6 cellular contexts compared by ENCODE assay signal in the genomic region with DNA sequence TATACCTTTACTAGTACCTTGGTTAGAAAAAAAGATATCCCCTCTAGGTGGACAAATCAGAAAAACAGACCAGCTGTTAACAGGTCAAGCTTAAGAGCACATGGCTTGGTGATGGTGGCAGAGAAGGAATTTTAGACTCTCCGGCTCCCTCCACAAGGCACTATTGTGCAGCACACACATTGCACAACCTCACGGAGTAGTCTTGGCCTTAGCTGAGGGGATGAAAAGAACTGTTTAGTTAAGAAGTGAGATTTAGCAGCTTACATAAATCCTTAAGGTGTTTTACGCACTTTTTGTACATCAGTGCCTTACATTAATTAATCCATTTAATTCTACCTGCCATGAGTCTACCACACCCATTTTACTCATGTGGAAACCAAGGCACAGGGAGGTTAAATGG.
DNase-seq lines count a peak whose midpoint lies in the region; FAIRE-seq and TF ChIP-seq lines count a peak whose summit lies in the region.
"Not testable (repeated sequence)": the region's sequence is repeated elsewhere in the genome, so short reads cannot be mapped to it uniquely, and the experiment has no call there.

No MANE protein-coding gene starts in this region.

- H2AFZ ChIP-seq in hepatocyte, result not testable (repeated sequence)

- TF ChIP-seq POLR2A in GM12892 (IDR thresholded peaks at IDR 0.05; ENCODE audit: low read depth, low read length), result not testable (repeated sequence)

- H3K27ac ChIP-seq in hepatocyte, result peak overlapping the region; percentile 42

- not testable (repeated sequence) for H3K4me1 ChIP-seq in hepatocyte (ENCODE audit: insufficient read depth)

- not testable (repeated sequence) for H3K79me2 ChIP-seq in hepatocyte

- not testable (repeated sequence) for H3K9me2 ChIP-seq in hepatocyte (replicated peaks; ENCODE audit: insufficient read depth)

- 72% methylated on average over 3 of the region's 3 CpGs for WGBS in hepatocyte (ENCODE audit: low lambda C conversion rate, missing lambda C conversion rate)

- H4K20me1 ChIP-seq in hepatocyte (ENCODE audit: insufficient read depth, poor library complexity, severe bottlenecking), result not testable (repeated sequence)

- in situ Hi-C loops in SK-MEL-5 (cut with HindIII; ENCODE audit: low pct_unique_long_range_greater_than_20kb, low sequenced_read_pairs), result not testable (repeated sequence)

- not testable (repeated sequence) for H3K9me3 ChIP-seq in hepatocyte (ENCODE audit: low read depth)

- DNase-seq in GM12892 (ENCODE audit: insufficient read length); bronchial epithelial cell (ENCODE audit: low read depth); hepatocyte (ENCODE audit: low spot score); urothelium cell line (ENCODE audit: low spot score): not testable (repeated sequence)
- DNase-seq in HuH-7 (ENCODE audit: low spot score) (peak; percentile 0), SK-MEL-5 (ENCODE audit: low read depth, low spot score) (peak; percentile 39)

- H3K4me2 ChIP-seq in hepatocyte, result not testable (repeated sequence)

- TF ChIP-seq CTCF in bronchial epithelial cell (IDR thresholded peaks at IDR 0.05; ENCODE audit: insufficient read depth, low read length, severe bottlenecking); hepatocyte (IDR thresholded peaks at IDR 0.05; ENCODE audit: poor library complexity): not testable (repeated sequence)

- H3K36me3 ChIP-seq in bronchial epithelial cell (ENCODE audit: control insufficient read depth, insufficient read depth, low read length); hepatocyte (replicated peaks; ENCODE audit: insufficient read depth, low read depth): not testable (repeated sequence)

- FAIRE-seq in GM12892 (lab: Jason Lieb, UNC), result peak; percentile 57
- FAIRE-seq in bronchial epithelial cell (lab: Jason Lieb, UNC), result peak; percentile 62
- FAIRE-seq in urothelium cell line (lab: Jason Lieb, UNC), result peak; percentile 91

- H3K27me3 ChIP-seq in bronchial epithelial cell (ENCODE audit: control insufficient read depth, insufficient read depth, low read length); hepatocyte: not testable (repeated sequence)

- not testable (repeated sequence) for H3K4me3 ChIP-seq in bronchial epithelial cell (ENCODE audit: low read depth, low read length); hepatocyte
